ENCODE assay signal across 2 cellular contexts in genomic region chr10:4825456-4825867, GRCh38.
TF ChIP-seq lines count a peak whose summit lies in the region.

No MANE protein-coding gene starts in this region.

TF ChIP-seq in GM23338, 12 proteins besides CTCF, POLR2A, EP300 and RAD21:
- no peak for TF ChIP-seq NANOG (IDR thresholded peaks at IDR 0.05; ENCODE audit: borderline replicate concordance)
- TF ChIP-seq EZH2 (IDR thresholded peaks at IDR 0.05; ENCODE audit: low read depth, unreplicated experiment) = no peak
- TF ChIP-seq, protein P1, sequence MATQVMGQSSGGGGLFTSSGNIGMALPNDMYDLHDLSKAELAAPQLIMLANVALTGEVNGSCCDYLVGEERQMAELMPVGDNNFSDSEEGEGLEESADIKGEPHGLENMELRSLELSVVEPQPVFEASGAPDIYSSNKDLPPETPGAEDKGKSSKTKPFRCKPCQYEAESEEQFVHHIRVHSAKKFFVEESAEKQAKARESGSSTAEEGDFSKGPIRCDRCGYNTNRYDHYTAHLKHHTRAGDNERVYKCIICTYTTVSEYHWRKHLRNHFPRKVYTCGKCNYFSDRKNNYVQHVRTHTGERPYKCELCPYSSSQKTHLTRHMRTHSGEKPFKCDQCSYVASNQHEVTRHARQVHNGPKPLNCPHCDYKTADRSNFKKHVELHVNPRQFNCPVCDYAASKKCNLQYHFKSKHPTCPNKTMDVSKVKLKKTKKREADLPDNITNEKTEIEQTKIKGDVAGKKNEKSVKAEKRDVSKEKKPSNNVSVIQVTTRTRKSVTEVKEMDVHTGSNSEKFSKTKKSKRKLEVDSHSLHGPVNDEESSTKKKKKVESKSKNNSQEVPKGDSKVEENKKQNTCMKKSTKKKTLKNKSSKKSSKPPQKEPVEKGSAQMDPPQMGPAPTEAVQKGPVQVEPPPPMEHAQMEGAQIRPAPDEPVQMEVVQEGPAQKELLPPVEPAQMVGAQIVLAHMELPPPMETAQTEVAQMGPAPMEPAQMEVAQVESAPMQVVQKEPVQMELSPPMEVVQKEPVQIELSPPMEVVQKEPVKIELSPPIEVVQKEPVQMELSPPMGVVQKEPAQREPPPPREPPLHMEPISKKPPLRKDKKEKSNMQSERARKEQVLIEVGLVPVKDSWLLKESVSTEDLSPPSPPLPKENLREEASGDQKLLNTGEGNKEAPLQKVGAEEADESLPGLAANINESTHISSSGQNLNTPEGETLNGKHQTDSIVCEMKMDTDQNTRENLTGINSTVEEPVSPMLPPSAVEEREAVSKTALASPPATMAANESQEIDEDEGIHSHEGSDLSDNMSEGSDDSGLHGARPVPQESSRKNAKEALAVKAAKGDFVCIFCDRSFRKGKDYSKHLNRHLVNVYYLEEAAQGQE (IDR thresholded peaks at IDR 0.05; ENCODE audit: unreplicated experiment) = no peak
- TF ChIP-seq, protein P2, sequence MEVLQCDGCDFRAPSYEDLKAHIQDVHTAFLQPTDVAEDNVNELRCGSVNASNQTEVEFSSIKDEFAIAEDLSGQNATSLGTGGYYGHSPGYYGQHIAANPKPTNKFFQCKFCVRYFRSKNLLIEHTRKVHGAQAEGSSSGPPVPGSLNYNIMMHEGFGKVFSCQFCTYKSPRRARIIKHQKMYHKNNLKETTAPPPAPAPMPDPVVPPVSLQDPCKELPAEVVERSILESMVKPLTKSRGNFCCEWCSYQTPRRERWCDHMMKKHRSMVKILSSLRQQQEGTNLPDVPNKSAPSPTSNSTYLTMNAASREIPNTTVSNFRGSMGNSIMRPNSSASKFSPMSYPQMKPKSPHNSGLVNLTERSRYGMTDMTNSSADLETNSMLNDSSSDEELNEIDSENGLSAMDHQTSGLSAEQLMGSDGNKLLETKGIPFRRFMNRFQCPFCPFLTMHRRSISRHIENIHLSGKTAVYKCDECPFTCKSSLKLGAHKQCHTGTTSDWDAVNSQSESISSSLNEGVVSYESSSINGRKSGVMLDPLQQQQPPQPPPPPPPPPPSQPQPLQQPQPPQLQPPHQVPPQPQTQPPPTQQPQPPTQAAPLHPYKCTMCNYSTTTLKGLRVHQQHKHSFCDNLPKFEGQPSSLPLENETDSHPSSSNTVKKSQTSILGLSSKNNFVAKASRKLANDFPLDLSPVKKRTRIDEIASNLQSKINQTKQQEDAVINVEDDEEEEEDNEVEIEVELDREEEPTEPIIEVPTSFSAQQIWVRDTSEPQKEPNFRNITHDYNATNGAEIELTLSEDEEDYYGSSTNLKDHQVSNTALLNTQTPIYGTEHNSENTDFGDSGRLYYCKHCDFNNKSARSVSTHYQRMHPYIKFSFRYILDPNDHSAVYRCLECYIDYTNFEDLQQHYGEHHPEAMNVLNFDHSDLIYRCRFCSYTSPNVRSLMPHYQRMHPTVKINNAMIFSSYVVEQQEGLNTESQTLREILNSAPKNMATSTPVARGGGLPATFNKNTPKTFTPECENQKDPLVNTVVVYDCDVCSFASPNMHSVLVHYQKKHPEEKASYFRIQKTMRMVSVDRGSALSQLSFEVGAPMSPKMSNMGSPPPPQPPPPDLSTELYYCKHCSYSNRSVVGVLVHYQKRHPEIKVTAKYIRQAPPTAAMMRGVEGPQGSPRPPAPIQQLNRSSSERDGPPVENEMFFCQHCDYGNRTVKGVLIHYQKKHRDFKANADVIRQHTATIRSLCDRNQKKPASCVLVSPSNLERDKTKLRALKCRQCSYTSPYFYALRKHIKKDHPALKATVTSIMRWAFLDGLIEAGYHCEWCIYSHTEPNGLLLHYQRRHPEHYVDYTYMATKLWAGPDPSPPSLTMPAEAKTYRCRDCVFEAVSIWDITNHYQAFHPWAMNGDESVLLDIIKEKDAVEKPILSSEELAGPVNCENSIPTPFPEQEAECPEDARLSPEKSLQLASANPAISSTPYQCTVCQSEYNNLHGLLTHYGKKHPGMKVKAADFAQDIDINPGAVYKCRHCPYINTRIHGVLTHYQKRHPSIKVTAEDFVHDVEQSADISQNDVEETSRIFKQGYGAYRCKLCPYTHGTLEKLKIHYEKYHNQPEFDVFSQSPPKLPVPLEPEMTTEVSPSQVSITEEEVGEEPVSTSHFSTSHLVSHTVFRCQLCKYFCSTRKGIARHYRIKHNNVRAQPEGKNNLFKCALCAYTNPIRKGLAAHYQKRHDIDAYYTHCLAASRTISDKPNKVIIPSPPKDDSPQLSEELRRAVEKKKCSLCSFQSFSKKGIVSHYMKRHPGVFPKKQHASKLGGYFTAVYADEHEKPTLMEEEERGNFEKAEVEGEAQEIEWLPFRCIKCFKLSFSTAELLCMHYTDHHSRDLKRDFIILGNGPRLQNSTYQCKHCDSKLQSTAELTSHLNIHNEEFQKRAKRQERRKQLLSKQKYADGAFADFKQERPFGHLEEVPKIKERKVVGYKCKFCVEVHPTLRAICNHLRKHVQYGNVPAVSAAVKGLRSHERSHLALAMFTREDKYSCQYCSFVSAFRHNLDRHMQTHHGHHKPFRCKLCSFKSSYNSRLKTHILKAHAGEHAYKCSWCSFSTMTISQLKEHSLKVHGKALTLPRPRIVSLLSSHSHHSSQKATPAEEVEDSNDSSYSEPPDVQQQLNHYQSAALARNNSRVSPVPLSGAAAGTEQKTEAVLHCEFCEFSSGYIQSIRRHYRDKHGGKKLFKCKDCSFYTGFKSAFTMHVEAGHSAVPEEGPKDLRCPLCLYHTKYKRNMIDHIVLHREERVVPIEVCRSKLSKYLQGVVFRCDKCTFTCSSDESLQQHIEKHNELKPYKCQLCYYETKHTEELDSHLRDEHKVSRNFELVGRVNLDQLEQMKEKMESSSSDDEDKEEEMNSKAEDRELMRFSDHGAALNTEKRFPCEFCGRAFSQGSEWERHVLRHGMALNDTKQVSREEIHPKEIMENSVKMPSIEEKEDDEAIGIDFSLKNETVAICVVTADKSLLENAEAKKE (CRISPR knock-in tag; IDR thresholded peaks at IDR 0.05) = no peak
- no peak for TF ChIP-seq STAT1 (IDR thresholded peaks at IDR 0.05; ENCODE audit: unreplicated experiment)
- TF ChIP-seq ZNF114 (CRISPR knock-in tag; IDR thresholded peaks at IDR 0.05) = no peak
- TF ChIP-seq EZH2phosphoT487 (IDR thresholded peaks at IDR 0.05; ENCODE audit: unreplicated experiment) = no peak
- TF ChIP-seq JUNB (IDR thresholded peaks at IDR 0.05; ENCODE audit: unreplicated experiment) = no peak
- TF ChIP-seq ZNF331 (CRISPR knock-in tag; IDR thresholded peaks at IDR 0.05; ENCODE audit: low read depth) = no peak
- no peak for TF ChIP-seq ETS1 (IDR thresholded peaks at IDR 0.05)
- no peak for TF ChIP-seq POLR2AphosphoS5 (IDR thresholded peaks at IDR 0.05; ENCODE audit: low read depth)
- no peak for TF ChIP-seq CREB1 (CRISPR knock-in tag; IDR thresholded peaks at IDR 0.05; ENCODE audit: low read depth)

TF ChIP-seq in H1, 55 proteins besides CTCF, POLR2A, EP300 and RAD21:
- TF ChIP-seq TAF7 (optimal IDR thresholded peaks at IDR 0.05; ENCODE audit: borderline replicate concordance, low read depth, low read length) (no peak), JUND (IDR thresholded peaks at IDR 0.05; ENCODE audit: low read length) (no peak), SIN3A (conservative IDR thresholded peaks at IDR 0.05 in 1 of 2, IDR thresholded peaks at IDR 0.05 in 1 of 2; ENCODE audit: low read depth in 1 of 2, low read length in 2 of 2) (no peak), KDM5A (IDR thresholded peaks at IDR 0.05; ENCODE audit: low read length) (no peak), RFX5 (IDR thresholded peaks at IDR 0.05; ENCODE audit: borderline replicate concordance, low read depth, low read length) (no peak), EGR1 (IDR thresholded peaks at IDR 0.05; ENCODE audit: borderline replicate concordance, low read depth, low read length) (no peak), POU5F1 (IDR thresholded peaks at IDR 0.05; ENCODE audit: low read depth, low read length) (no peak), SIX5 (IDR thresholded peaks at IDR 0.05; ENCODE audit: low read depth, low read length) (no peak), TCF12 (IDR thresholded peaks at IDR 0.05; ENCODE audit: low read depth, low read length) (no peak), NANOG (IDR thresholded peaks at IDR 0.05; ENCODE audit: insufficient read depth, low read depth, low read length, poor library complexity, severe bottlenecking) (no peak), PHF8 (conservative IDR thresholded peaks at IDR 0.05; ENCODE audit: low read depth, low read length) (no peak), CREB1 (IDR thresholded peaks at IDR 0.05) (no peak), SRF (IDR thresholded peaks at IDR 0.05; ENCODE audit: low read depth, low read length) (no peak), JUN (IDR thresholded peaks at IDR 0.05; ENCODE audit: low read depth, low read length) (no peak), CEBPB (IDR thresholded peaks at IDR 0.05; ENCODE audit: low read depth, low read length) (no peak), HDAC6 (IDR thresholded peaks at IDR 0.05; ENCODE audit: low read depth, low read length) (no peak), TEAD4 (IDR thresholded peaks at IDR 0.05; ENCODE audit: low read depth, low read length) (no peak)
- TF ChIP-seq, protein P3, sequence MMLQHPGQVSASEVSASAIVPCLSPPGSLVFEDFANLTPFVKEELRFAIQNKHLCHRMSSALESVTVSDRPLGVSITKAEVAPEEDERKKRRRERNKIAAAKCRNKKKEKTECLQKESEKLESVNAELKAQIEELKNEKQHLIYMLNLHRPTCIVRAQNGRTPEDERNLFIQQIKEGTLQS (IDR thresholded peaks at IDR 0.05; ENCODE audit: insufficient read depth, low read depth, low read length) = no peak
- TF ChIP-seq, protein P4, sequence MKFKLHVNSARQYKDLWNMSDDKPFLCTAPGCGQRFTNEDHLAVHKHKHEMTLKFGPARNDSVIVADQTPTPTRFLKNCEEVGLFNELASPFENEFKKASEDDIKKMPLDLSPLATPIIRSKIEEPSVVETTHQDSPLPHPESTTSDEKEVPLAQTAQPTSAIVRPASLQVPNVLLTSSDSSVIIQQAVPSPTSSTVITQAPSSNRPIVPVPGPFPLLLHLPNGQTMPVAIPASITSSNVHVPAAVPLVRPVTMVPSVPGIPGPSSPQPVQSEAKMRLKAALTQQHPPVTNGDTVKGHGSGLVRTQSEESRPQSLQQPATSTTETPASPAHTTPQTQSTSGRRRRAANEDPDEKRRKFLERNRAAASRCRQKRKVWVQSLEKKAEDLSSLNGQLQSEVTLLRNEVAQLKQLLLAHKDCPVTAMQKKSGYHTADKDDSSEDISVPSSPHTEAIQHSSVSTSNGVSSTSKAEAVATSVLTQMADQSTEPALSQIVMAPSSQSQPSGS (IDR thresholded peaks at IDR 0.05; ENCODE audit: low read length) = no peak
